In genomic region chr14:58785741-58786140, GRCh38 we compare ENCODE assay signal across 16 cellular contexts.
DNase-seq lines count a peak whose midpoint lies in the region; ATAC-seq and TF ChIP-seq lines count a peak whose summit lies in the region.
"Had no signal": no experiment of that assay in that cellular context is flagged by ENCODE, and none has a peak within 500 bp of the region (broad histone marks: within the 10 kb centered on the region; RNA-seq: fewer than 3 reads in every experiment).

No MANE protein-coding gene starts in this region.

- no peaks in the 10 kb centered on the region for H3K4me1 ChIP-seq in mesodermal cell (ENCODE audit: control insufficient read depth, insufficient read depth, low read length, poor library complexity, severe bottlenecking)
- H3K4me1 ChIP-seq: A549, BE2C had no signal

- peaks cover 17% of the 10 kb centered on the region for H3K27me3 Mint-ChIP-seq in osteocyte (ENCODE audit: unreplicated experiment)

- no peak for TF ChIP-seq CTCF in osteocyte (IDR thresholded peaks at IDR 0.05)

- no peaks in the 10 kb centered on the region for H3K36me3 Mint-ChIP-seq in osteocyte (ENCODE audit: unreplicated experiment)
- H3K36me3 Mint-ChIP-seq: CD14-positive monocyte; CD8-positive, alpha-beta T cell had no signal

- H3K4me3 ChIP-seq in mesodermal cell (ENCODE audit: extremely low read depth, insufficient read depth, low read length, poor library complexity, severe bottlenecking): no peak overlapping the region
- H3K4me3 ChIP-seq: A549 had no signal

- DNase-seq in NCI-H82 treated with DMSO at 0.1 percent for 48 hours (lab: John Stamatoyannopoulos, UW; ENCODE audit: unreplicated experiment) (peak; percentile 17), osteocyte (ENCODE audit: extremely low spot score, unreplicated experiment) (no peak), NCI-H1092 (lab: John Stamatoyannopoulos, UW) (no peak)
- DNase-seq: BE2C; CD8-positive, alpha-beta T cell; COR-L47; DMS53; GOT3; H9 had no signal

- no peaks in the 10 kb centered on the region for H3K9me3 Mint-ChIP-seq in osteocyte (ENCODE audit: unreplicated experiment)
- H3K9me3 Mint-ChIP-seq: CD14-positive monocyte; CD8-positive, alpha-beta T cell; H9 had no signal

- H3K4me1 Mint-ChIP-seq in osteocyte (ENCODE audit: unreplicated experiment): peaks cover 32% of the 10 kb centered on the region

- H3K4me3 Mint-ChIP-seq in osteocyte (ENCODE audit: unreplicated experiment): no peak overlapping the region
- H3K4me3 Mint-ChIP-seq: CD14-positive monocyte; CD8-positive, alpha-beta T cell; H9 had no signal

- H3K27ac ChIP-seq in mesodermal cell (ENCODE audit: low read depth, low read length, severe bottlenecking): peak overlapping the region; percentile 47
- H3K27ac ChIP-seq: A549 had no signal

- ATAC-seq in GM18867 (IDR thresholded peaks at IDR 0.05; ENCODE audit: unreplicated experiment) (no peak), GM18868 (IDR thresholded peaks at IDR 0.05; ENCODE audit: unreplicated experiment) (no peak), HG03095 (IDR thresholded peaks at IDR 0.05; ENCODE audit: unreplicated experiment) (no peak)
- ATAC-seq: A549; CD8-positive, alpha-beta T cell; HepG2 had no signal

- no peaks in the 10 kb centered on the region for H3K36me3 ChIP-seq in mesodermal cell (ENCODE audit: control insufficient read depth, insufficient read depth, low read length)
- H3K36me3 ChIP-seq: BE2C had no signal

- H3K27ac Mint-ChIP-seq in osteocyte (ENCODE audit: unreplicated experiment): peak overlapping the region; percentile 6
- H3K27ac Mint-ChIP-seq: CD8-positive, alpha-beta T cell; H9 had no signal

- H3K9me3 ChIP-seq in mesodermal cell (ENCODE audit: control insufficient read depth, low read length): no peaks in the 10 kb centered on the region
- H3K9me3 ChIP-seq: A549, BE2C had no signal

- WGBS in mesodermal cell (ENCODE audit: insufficient coverage in 2 of 2), 2 experiments: no CpG with 5 or more reads among the region's 3 CpGs
